Comparison of ENCODE assay signal across 8 cellular contexts in genomic region chr3:44198265-44198956, GRCh38. TPM values are rescaled to one million over a fixed set of nuclear protein-coding genes. Genes with fewer than 3 reads are reported as not detected.
DNase-seq lines count a peak whose midpoint lies in the region; TF ChIP-seq lines count a peak whose summit lies in the region.
"Had no signal": no experiment of that assay in that cellular context is flagged by ENCODE, and none has a peak within 500 bp of the region (broad histone marks: within the 10 kb centered on the region; RNA-seq: fewer than 3 reads in every experiment).

No MANE protein-coding gene starts in this region.

- H3K27ac ChIP-seq in Peyer's patch: peak overlapping the region in 1 of 4 donors; percentile 70
- H3K27ac ChIP-seq: skin epidermis had no signal

- DNase-seq in HS-5 (ENCODE audit: low read depth) (peak; percentile 51), Peyer's patch (peak; percentile 53 to 80 (median 54)), activated T-helper 1 cell treated with Interleukin-2 at 50 U/mL for 16 hours (ENCODE audit: low read depth) (peak; percentile 29), fibroblast of the conjunctiva (ENCODE audit: low read depth) (peak; percentile 44), non-pigmented ciliary epithelial cell (ENCODE audit: low read depth) (peak; percentile 23), superior temporal gyrus (ENCODE audit: extremely low spot score) (peak; percentile 95)

- no peaks in the 10 kb centered on the region for H3K27me3 ChIP-seq in Peyer's patch

- no peaks in the 10 kb centered on the region for H3K9me3 ChIP-seq in Peyer's patch

- no peaks in the 10 kb centered on the region for H3K36me3 ChIP-seq in Peyer's patch

- no peaks in the 10 kb centered on the region for H3K4me1 ChIP-seq in Peyer's patch

- TF ChIP-seq CTCF in GM12873 (IDR thresholded peaks at IDR 0.05; ENCODE audit: insufficient read depth, low read depth, low read length, missing control alignments) (peak; percentile 88), Peyer's patch (IDR thresholded peaks at IDR 0.05) (peak; percentile 30 to 81 (median 76))

- no peak overlapping the region for H3K4me3 ChIP-seq in Peyer's patch
- H3K4me3 ChIP-seq: skin epidermis had no signal

- TF ChIP-seq POLR2A in Peyer's patch (IDR thresholded peaks at IDR 0.05): no peak

RNA-seq across cellular contexts. Expression of gene TOPAZ1, which starts 43.3 kb away (rescaled TPM):
- total RNA-seq in Peyer's patch: not detected

Comparison
In these comparisons a context has a peak if more than half of its experiments do, and no peak if none do; other contexts are left out.
1. DNase-seq: peak in every context shown above with its lines; median percentile 95 in superior temporal gyrus; 54 in Peyer's patch; 51 in HS-5; 44 in fibroblast of the conjunctiva; 29 in activated T-helper 1 cell treated with Interleukin-2 at 50 U/mL for 16 hours; 23 in non-pigmented ciliary epithelial cell.